ENCODE assay signal across 7 cellular contexts in genomic region chr12:74317078-74317581, GRCh38.
A peak's percentile ranks its signal among the peaks of the same experiment; 100 is the strongest.
DNase-seq lines count a peak whose midpoint lies in the region; ATAC-seq and TF ChIP-seq lines count a peak whose summit lies in the region.

No MANE protein-coding gene starts in this region.

- no peaks in the 10 kb centered on the region for H3K9me2 ChIP-seq in PC-9 (ENCODE audit: insufficient read depth)

- ATAC-seq in stimulated activated naive B cell treated with anti-CD40 and anti-IgM and Interleukin-4, amounts not matched to agents 10 μg/mL and 1 μg/mL and 100 μg/mL, for 72 hours (replicated peaks) = peak; percentile 50 to 58

- BruUV-seq in PC-9 (replicated peaks; lab: Mats Ljungman, UMichigan) = no TSS peak

- H2AFZ ChIP-seq in PC-9 = no peak overlapping the region

- no peak overlapping the region for H3K4me3 ChIP-seq in PC-9

- intact Hi-C loops in PC-9 (cut with micrococcal nuclease; ENCODE audit: unreplicated experiment) = loop anchor here (1.0 to 2.0 kb wide), 3 partner anchors 296 to 1970 kb away; no protein-coding TSS in a partner anchor

- no peaks in the 10 kb centered on the region for H3K36me3 ChIP-seq in PC-9 (ENCODE audit: low read depth)

- no peaks in the 10 kb centered on the region for H4K20me1 ChIP-seq in PC-9 (ENCODE audit: insufficient read depth)

- peak; percentile 67 for TF ChIP-seq CTCF in PC-9 (conservative IDR thresholded peaks at IDR 0.05)

- CTCF ChIA-PET in PC-9 (lab: Charles Lee) = interaction anchor here (0.5 to 2.5 kb wide), 2 partner anchors 295 to 383 kb away, joined by 3 to 7 read pairs; no protein-coding TSS in a partner anchor

- no peaks in the 10 kb centered on the region for H3K27me3 Mint-ChIP-seq in stimulated activated naive B cell treated with anti-CD40 and anti-IgM and Interleukin-4, amounts not matched to agents 10 μg/mL and 1 μg/mL and 100 μg/mL, for 72 hours

- H3K4me1 Mint-ChIP-seq in stimulated activated naive B cell treated with anti-CD40 and anti-IgM and Interleukin-4, amounts not matched to agents 10 μg/mL and 1 μg/mL and 100 μg/mL, for 72 hours = peaks cover 0 to 2% of the 10 kb centered on the region in 2 donors

- no peaks in the 10 kb centered on the region for H3K79me2 ChIP-seq in PC-9 (ENCODE audit: low read depth)

- H3F3A ChIP-seq in PC-9 (ENCODE audit: insufficient read depth, low read depth) = no peaks in the 10 kb centered on the region

- H3K4me2 ChIP-seq in PC-9 = no peak overlapping the region; the same call in 1 of the 2 replicates

- POLR2A ChIA-PET in PC-9 (lab: Charles Lee; ENCODE audit: unreplicated experiment) = no interaction called here

- H3K27ac ChIP-seq in PC-9 = no peak overlapping the region

- no peaks in the 10 kb centered on the region for H3K9me3 ChIP-seq in PC-9 (ENCODE audit: insufficient read depth, low read depth)

- no peak overlapping the region for H3K4me3 Mint-ChIP-seq in stimulated activated naive B cell treated with anti-CD40 and anti-IgM and Interleukin-4, amounts not matched to agents 10 μg/mL and 1 μg/mL and 100 μg/mL, for 72 hours

- DNase-seq in HuH-7.5 (ENCODE audit: low spot score) (peak; percentile 9), PC-9 (peak in 1 of 2 experiments; percentile 15), glomerular visceral epithelial cell (ENCODE audit: extremely low spot score) (peak; percentile 31), NK-92 (lab: John Stamatoyannopoulos, UW; ENCODE audit: unreplicated experiment) (no peak), AML-193 (lab: John Stamatoyannopoulos, UW) (no peak)
- no peak for DNase-seq in stimulated activated naive B cell treated with anti-CD40 and anti-IgM and Interleukin-4, amounts not matched to agents 10 μg/mL and 1 μg/mL and 100 μg/mL, for 72 hours
- no peak for DNase-seq in stimulated activated naive CD4-positive, alpha-beta T cell (lab: John Stamatoyannopoulos, UW)

- H3K27me3 ChIP-seq in PC-9 (ENCODE audit: insufficient read depth, low read depth) = no peaks in the 10 kb centered on the region

- peaks cover 0 to 1% of the 10 kb centered on the region in 2 donors for H3K9me3 Mint-ChIP-seq in stimulated activated naive B cell treated with anti-CD40 and anti-IgM and Interleukin-4, amounts not matched to agents 10 μg/mL and 1 μg/mL and 100 μg/mL, for 72 hours

- no peaks in the 10 kb centered on the region for H3K36me3 Mint-ChIP-seq in stimulated activated naive B cell treated with anti-CD40 and anti-IgM and Interleukin-4, amounts not matched to agents 10 μg/mL and 1 μg/mL and 100 μg/mL, for 72 hours

- H3K27ac Mint-ChIP-seq in stimulated activated naive B cell treated with anti-CD40 and anti-IgM and Interleukin-4, amounts not matched to agents 10 μg/mL and 1 μg/mL and 100 μg/mL, for 72 hours = no peak overlapping the region

- peaks cover 6% of the 10 kb centered on the region; the same call in 1 of the 2 replicates for H3K4me1 ChIP-seq in PC-9 (replicated peaks; ENCODE audit: insufficient read depth)

Comparison
In these comparisons a context has a peak if more than half of its experiments do, and no peak if none do; other contexts are left out.
1. DNase-seq: peak in HuH-7.5 (single experiment) and glomerular visceral epithelial cell (single experiment); none in stimulated activated naive B cell treated with anti-CD40 and anti-IgM and Interleukin-4, amounts not matched to agents 10 μg/mL and 1 μg/mL and 100 μg/mL, for 72 hours (single experiment), NK-92 (single experiment), stimulated activated naive CD4-positive, alpha-beta T cell (0 of 6) and AML-193 (0 of 2).